1 cellular context compared by ENCODE assay signal in genomic region chr10:46629805-46630204, GRCh38. TPM values are rescaled to one million over a fixed set of nuclear protein-coding genes. Genes with fewer than 3 reads are reported as not detected.
"Had no signal": no experiment of that assay in that cellular context is flagged by ENCODE, and none has a peak within 500 bp of the region (broad histone marks: within the 10 kb centered on the region; RNA-seq: fewer than 3 reads in every experiment).

No MANE protein-coding gene starts in this region.

RNA-seq across cellular contexts. Expression of gene SYT15, which starts 50.9 kb away (rescaled TPM):
- total RNA-seq: epithelial cell of proximal tubule had no signal
